Comparison of ENCODE assay signal across 12 cellular contexts in the genomic region with DNA sequence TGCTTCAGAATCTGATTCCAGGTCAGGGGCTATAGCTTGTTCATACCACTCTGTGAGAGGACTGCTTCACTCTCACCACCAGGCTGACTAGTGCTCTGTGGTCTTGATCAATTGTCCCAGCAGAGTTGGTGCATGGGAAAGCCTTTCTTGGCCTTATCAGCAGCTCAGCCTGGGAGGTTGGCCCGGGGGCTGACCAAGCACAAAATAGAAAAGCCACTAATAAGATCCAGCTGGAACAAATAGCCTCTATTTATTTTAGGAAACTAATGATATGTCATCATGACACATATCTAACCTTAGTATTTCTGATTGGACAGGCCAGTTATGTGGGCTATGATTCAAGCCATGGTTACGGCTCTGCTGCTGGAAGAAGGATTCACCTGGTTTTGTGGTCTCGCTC.
DNase-seq lines count a peak whose midpoint lies in the region; ATAC-seq and TF ChIP-seq lines count a peak whose summit lies in the region.
"Had no signal": no experiment of that assay in that cellular context is flagged by ENCODE, and none has a peak within 500 bp of the region (broad histone marks: within the 10 kb centered on the region; RNA-seq: fewer than 3 reads in every experiment).

No MANE protein-coding gene starts in this region.

- H3K4me2 ChIP-seq in PC-9 = no peak overlapping the region

- no peak for ATAC-seq in GM18505 (IDR thresholded peaks at IDR 0.05; ENCODE audit: unreplicated experiment)

- TF ChIP-seq CTCF in PC-9 (conservative IDR thresholded peaks at IDR 0.05) = no peak
- no peak for TF ChIP-seq CTCF in epithelial cell of esophagus (IDR thresholded peaks at IDR 0.05; ENCODE audit: insufficient read depth, low read depth, low read length, missing control alignments)

- no peaks in the 10 kb centered on the region for H3K36me3 ChIP-seq in PC-9 (ENCODE audit: low read depth)
- H3K36me3 ChIP-seq: sigmoid colon, upper lobe of left lung had no signal

- CTCF ChIA-PET in PC-9 (lab: Charles Lee) = no interaction called here
- CTCF ChIA-PET in activated CD4-positive, alpha-beta memory T cell treated with anti-CD3 and anti-CD28 coated beads, Interleukin-2, amount 10 ng/mL, durations not matched to agents 7 days and 5 days (lab: Charles Lee) = interaction anchor here (1.3 kb wide), 1 partner anchor 41 kb away, joined by 6 read pairs; no protein-coding TSS in a partner anchor

- no peaks in the 10 kb centered on the region for H3F3A ChIP-seq in PC-9 (ENCODE audit: insufficient read depth, low read depth)

- intact Hi-C loops in PC-9 (cut with micrococcal nuclease; ENCODE audit: unreplicated experiment) = no loop called here
- intact Hi-C loops in activated CD4-positive, alpha-beta T cell treated with anti-CD3 and anti-CD28 coated beads, Interleukin-2, amount 10 ng/mL, durations not matched to agents 24 days and 14 days (cut with micrococcal nuclease) = no loop called here

- H3K79me2 ChIP-seq in PC-9 (ENCODE audit: low read depth) = no peaks in the 10 kb centered on the region

- H3K27ac ChIP-seq in PC-9 = no peak overlapping the region
- H3K27ac ChIP-seq: sigmoid colon, upper lobe of left lung had no signal

- no peak overlapping the region for H2AFZ ChIP-seq in PC-9

- no peak overlapping the region for H3K27ac Mint-ChIP-seq in activated CD4-positive, alpha-beta T cell treated with anti-CD3 and anti-CD28 coated beads, Interleukin-2, amount 10 ng/mL, durations not matched to agents 24 days and 14 days
- H3K27ac Mint-ChIP-seq in activated CD4-positive, alpha-beta memory T cell treated with anti-CD3 and anti-CD28 coated beads, Interleukin-2, amount 10 ng/mL, durations not matched to agents 7 days and 5 days = no peak overlapping the region
- H3K27ac Mint-ChIP-seq: activated naive CD4-positive, alpha-beta T cell treated with anti-CD3 and anti-CD28 coated beads for 36 hours had no signal

- TF ChIP-seq POLR2A in GM18505 (IDR thresholded peaks at IDR 0.05; ENCODE audit: borderline replicate concordance, extremely low read depth, insufficient read depth, insufficient read length) = no peak

- H3K4me3 ChIP-seq in PC-9 = no peak overlapping the region
- H3K4me3 ChIP-seq in epithelial cell of esophagus (ENCODE audit: low read length) = no peak overlapping the region
- H3K4me3 ChIP-seq: sigmoid colon, upper lobe of left lung had no signal

- no peaks in the 10 kb centered on the region for H3K36me3 Mint-ChIP-seq in activated CD4-positive, alpha-beta T cell treated with anti-CD3 and anti-CD28 coated beads, Interleukin-2, amount 10 ng/mL, durations not matched to agents 24 days and 14 days (ENCODE audit: low read depth)
- H3K36me3 Mint-ChIP-seq in activated CD4-positive, alpha-beta memory T cell treated with anti-CD3 and anti-CD28 coated beads, Interleukin-2, amount 10 ng/mL, durations not matched to agents 7 days and 5 days (ENCODE audit: low read depth) = no peaks in the 10 kb centered on the region

- peaks cover 11% of the 10 kb centered on the region for H3K4me1 ChIP-seq in PC-9 (replicated peaks; ENCODE audit: insufficient read depth)
- H3K4me1 ChIP-seq: sigmoid colon, upper lobe of left lung had no signal

- DNase-seq in COLO829 (ENCODE audit: low spot score) (peak; percentile 13), PC-9 (peak; percentile 4 to 72), epithelial cell of esophagus (ENCODE audit: low read depth) (peak; percentile 90), myocyte (ENCODE audit: low read depth) (peak; percentile 79), DMS79 treated with DMSO at 0.1 percent for 48 hours (lab: John Stamatoyannopoulos, UW) (no peak)
- no peak for DNase-seq in activated CD4-positive, alpha-beta T cell treated with anti-CD3 and anti-CD28 coated beads, Interleukin-2, amount 10 ng/mL, durations not matched to agents 24 days and 14 days
- DNase-seq in activated CD4-positive, alpha-beta memory T cell treated with anti-CD3 and anti-CD28 coated beads, Interleukin-2, amount 10 ng/mL, durations not matched to agents 7 days and 5 days = no peak
- DNase-seq: activated naive CD4-positive, alpha-beta T cell treated with anti-CD3 and anti-CD28 coated beads for 36 hours; NCI-H526 treated with DMSO at 0.1 percent for 48 hours; sigmoid colon; upper lobe of left lung had no signal

- BruUV-seq in PC-9 (replicated peaks; lab: Mats Ljungman, UMichigan) = no TSS peak

- H3K27me3 Mint-ChIP-seq in activated CD4-positive, alpha-beta T cell treated with anti-CD3 and anti-CD28 coated beads, Interleukin-2, amount 10 ng/mL, durations not matched to agents 24 days and 14 days = peaks cover 7% of the 10 kb centered on the region
- peaks cover 3% of the 10 kb centered on the region for H3K27me3 Mint-ChIP-seq in activated CD4-positive, alpha-beta memory T cell treated with anti-CD3 and anti-CD28 coated beads, Interleukin-2, amount 10 ng/mL, durations not matched to agents 7 days and 5 days

- H4K20me1 ChIP-seq in PC-9 (ENCODE audit: insufficient read depth) = no peaks in the 10 kb centered on the region

- no peaks in the 10 kb centered on the region for H3K27me3 ChIP-seq in PC-9 (ENCODE audit: insufficient read depth, low read depth)
- H3K27me3 ChIP-seq: sigmoid colon, upper lobe of left lung had no signal

- no peaks in the 10 kb centered on the region for H3K9me3 ChIP-seq in PC-9 (ENCODE audit: insufficient read depth, low read depth)
- H3K9me3 ChIP-seq: sigmoid colon, upper lobe of left lung had no signal

- H3K9me2 ChIP-seq in PC-9 (ENCODE audit: insufficient read depth) = no peaks in the 10 kb centered on the region

- H3K4me1 Mint-ChIP-seq in activated CD4-positive, alpha-beta T cell treated with anti-CD3 and anti-CD28 coated beads, Interleukin-2, amount 10 ng/mL, durations not matched to agents 24 days and 14 days = no peaks in the 10 kb centered on the region
- no peaks in the 10 kb centered on the region for H3K4me1 Mint-ChIP-seq in activated CD4-positive, alpha-beta memory T cell treated with anti-CD3 and anti-CD28 coated beads, Interleukin-2, amount 10 ng/mL, durations not matched to agents 7 days and 5 days

- no peaks in the 10 kb centered on the region for H3K9me3 Mint-ChIP-seq in activated CD4-positive, alpha-beta T cell treated with anti-CD3 and anti-CD28 coated beads, Interleukin-2, amount 10 ng/mL, durations not matched to agents 24 days and 14 days
- H3K9me3 Mint-ChIP-seq in activated CD4-positive, alpha-beta memory T cell treated with anti-CD3 and anti-CD28 coated beads, Interleukin-2, amount 10 ng/mL, durations not matched to agents 7 days and 5 days = no peaks in the 10 kb centered on the region
- H3K9me3 Mint-ChIP-seq: activated naive CD4-positive, alpha-beta T cell treated with anti-CD3 and anti-CD28 coated beads for 36 hours had no signal

- no peak overlapping the region for H3K4me3 Mint-ChIP-seq in activated CD4-positive, alpha-beta T cell treated with anti-CD3 and anti-CD28 coated beads, Interleukin-2, amount 10 ng/mL, durations not matched to agents 24 days and 14 days
- no peak overlapping the region for H3K4me3 Mint-ChIP-seq in activated CD4-positive, alpha-beta memory T cell treated with anti-CD3 and anti-CD28 coated beads, Interleukin-2, amount 10 ng/mL, durations not matched to agents 7 days and 5 days
- H3K4me3 Mint-ChIP-seq: activated naive CD4-positive, alpha-beta T cell treated with anti-CD3 and anti-CD28 coated beads for 36 hours had no signal

- POLR2A ChIA-PET in PC-9 (lab: Charles Lee; ENCODE audit: unreplicated experiment) = no interaction called here
- POLR2A ChIA-PET in activated CD4-positive, alpha-beta memory T cell treated with anti-CD3 and anti-CD28 coated beads, Interleukin-2, amount 10 ng/mL, durations not matched to agents 7 days and 5 days (lab: Charles Lee) = no interaction called here

Comparison
In these comparisons a context has a peak if more than half of its experiments do, and no peak if none do; other contexts are left out.
1. DNase-seq: peak in COLO829 (single experiment), PC-9 (2 of 2), epithelial cell of esophagus (single experiment) and myocyte (single experiment); none in activated CD4-positive, alpha-beta T cell treated with anti-CD3 and anti-CD28 coated beads, Interleukin-2, amount 10 ng/mL, durations not matched to agents 24 days and 14 days (single experiment), DMS79 treated with DMSO at 0.1 percent for 48 hours (single experiment) and activated CD4-positive, alpha-beta memory T cell treated with anti-CD3 and anti-CD28 coated beads, Interleukin-2, amount 10 ng/mL, durations not matched to agents 7 days and 5 days (single experiment).